20 cellular contexts compared by ENCODE assay signal in genomic region chr13:110110783-110111182, GRCh38.
DNase-seq lines count a peak whose midpoint lies in the region; ATAC-seq and TF ChIP-seq lines count a peak whose summit lies in the region.
"Had no signal": no experiment of that assay in that cellular context is flagged by ENCODE, and none has a peak within 500 bp of the region (broad histone marks: within the 10 kb centered on the region; RNA-seq: fewer than 3 reads in every experiment).

No MANE protein-coding gene starts in this region.

- TF ChIP-seq EP300 in gastroesophageal sphincter (IDR thresholded peaks at IDR 0.05) = no peak

- H3K27me3 ChIP-seq in right atrium auricular region = no peaks in the 10 kb centered on the region
- no peaks in the 10 kb centered on the region for H3K27me3 ChIP-seq in gastroesophageal sphincter
- no peaks in the 10 kb centered on the region for H3K27me3 ChIP-seq in gastrocnemius medialis
- no peaks in the 10 kb centered on the region for H3K27me3 ChIP-seq in vagina
- H3K27me3 ChIP-seq: BLaER1 treated with 17β-estradiol and CSF1 and Interleukin-3, amounts not matched to agents 10 nM and 100 nM had no signal

- TF ChIP-seq POLR2A in gastroesophageal sphincter (IDR thresholded peaks at IDR 0.05) = no peak
- TF ChIP-seq POLR2A in gastrocnemius medialis (IDR thresholded peaks at IDR 0.05) = no peak
- TF ChIP-seq POLR2A in vagina (IDR thresholded peaks at IDR 0.05) = no peak

- DNase-seq in right atrium auricular region (ENCODE audit: low spot score) (no peak), left cardiac atrium (no peak), gastrocnemius medialis (no peak), vagina (ENCODE audit: extremely low spot score in 2 of 2) (peak; percentile 27 to 52), cerebellar cortex (ENCODE audit: low spot score) (no peak), HT-29 (ENCODE audit: low spot score) (no peak)
- no peak for DNase-seq in effector CD8-positive, alpha-beta T cell (lab: John Stamatoyannopoulos, UW)
- DNase-seq: CD4-positive, alpha-beta T cell; CD8-positive, alpha-beta memory T cell; DMS 273 treated with DMSO at 0.1 percent for 48 hours; DMS79; EL; GDM1; GM23248; HFFc6 had no signal

- no peaks in the 10 kb centered on the region for H3K9me3 ChIP-seq in right atrium auricular region
- no peaks in the 10 kb centered on the region for H3K9me3 ChIP-seq in gastroesophageal sphincter
- no peaks in the 10 kb centered on the region for H3K9me3 ChIP-seq in gastrocnemius medialis
- H3K9me3 ChIP-seq in vagina = no peaks in the 10 kb centered on the region
- H3K9me3 ChIP-seq: HAP-1 had no signal

- peaks cover 0 to 45% of the 10 kb centered on the region in 2 donors for H3K4me1 ChIP-seq in right atrium auricular region
- peaks cover 0 to 45% (median 9%) of the 10 kb centered on the region in 3 donors for H3K4me1 ChIP-seq in gastroesophageal sphincter
- H3K4me1 ChIP-seq in gastrocnemius medialis = peaks cover 31 to 39% of the 10 kb centered on the region in 2 donors
- H3K4me1 ChIP-seq in vagina = peaks cover 16% of the 10 kb centered on the region
- H3K4me1 ChIP-seq: HAP-1 had no signal

- in situ Hi-C loops in gastrocnemius medialis (cut with MboI; ENCODE audit: low sequenced_read_pairs in 4 of 4) = loop anchor here (10.0 to 25.0 kb wide), 7 partner anchors 176 to 1148 kb away; partner anchors contain the start of gene IRS2 (in 2 of the 4)

- intact Hi-C loops in left cardiac atrium (cut with DNase I) (no loop called here), gastrocnemius medialis (cut with DNase I; ENCODE audit: low total_unique reads) (loop anchor here (1.0 kb wide), 1 partner anchor 28 kb away; no protein-coding TSS in a partner anchor), vagina (cut with DNase I) (no loop called here)

- ATAC-seq in left cardiac atrium (no peak), gastroesophageal sphincter (no peak), gastrocnemius medialis (no peak)
- ATAC-seq: GM12878 had no signal

- no peak for TF ChIP-seq CTCF in right atrium auricular region (IDR thresholded peaks at IDR 0.05)
- TF ChIP-seq CTCF in gastroesophageal sphincter (IDR thresholded peaks at IDR 0.05) = no peak
- no peak for TF ChIP-seq CTCF in gastrocnemius medialis (IDR thresholded peaks at IDR 0.05 in 4 of 5, conservative IDR thresholded peaks at IDR 0.05 in 1 of 5)
- no peak for TF ChIP-seq CTCF in vagina (IDR thresholded peaks at IDR 0.05)

- 96 to 100% methylated on average over 4 to 17 of the region's 19 CpGs for WGBS in gastroesophageal sphincter (ENCODE audit: low coverage in 1 of 2), 2 donors

- H3K36me3 ChIP-seq in right atrium auricular region (no peaks in the 10 kb centered on the region), gastroesophageal sphincter (no peaks in the 10 kb centered on the region), gastrocnemius medialis (no peaks in the 10 kb centered on the region), vagina (no peaks in the 10 kb centered on the region)
- H3K36me3 ChIP-seq: BLaER1 treated with 17β-estradiol and CSF1 and Interleukin-3, amounts not matched to agents 10 nM and 100 nM; HAP-1 had no signal

- peak overlapping the region; percentile 61 to 84 for H3K27ac ChIP-seq in right atrium auricular region
- peak overlapping the region in 3 of 4 donors; percentile 74 to 84 (median 82) for H3K27ac ChIP-seq in gastroesophageal sphincter
- peak overlapping the region; percentile 77 to 88 (median 82) for H3K27ac ChIP-seq in gastrocnemius medialis
- peak overlapping the region; percentile 73 for H3K27ac ChIP-seq in vagina
- H3K27ac ChIP-seq: 22Rv1 had no signal

- H3K4me3 ChIP-seq in right atrium auricular region (no peak overlapping the region), gastroesophageal sphincter (no peak overlapping the region), gastrocnemius medialis (no peak overlapping the region), vagina (no peak overlapping the region)
- H3K4me3 ChIP-seq: GM12878, HAP-1 had no signal

Comparison
In these comparisons a context has a peak if more than half of its experiments do, and no peak if none do; other contexts are left out.
1. DNase-seq: peak in vagina (2 of 2); none in right atrium auricular region (single experiment), left cardiac atrium (single experiment), gastrocnemius medialis (0 of 2), cerebellar cortex (single experiment), HT-29 (single experiment) and effector CD8-positive, alpha-beta T cell (single experiment).
2. Peak in every context shown above with its lines, with median percentiles within 50 percentile points of each other: H3K27ac ChIP-seq.